ENCODE assay signal across 1 cellular context in the genomic region with DNA sequence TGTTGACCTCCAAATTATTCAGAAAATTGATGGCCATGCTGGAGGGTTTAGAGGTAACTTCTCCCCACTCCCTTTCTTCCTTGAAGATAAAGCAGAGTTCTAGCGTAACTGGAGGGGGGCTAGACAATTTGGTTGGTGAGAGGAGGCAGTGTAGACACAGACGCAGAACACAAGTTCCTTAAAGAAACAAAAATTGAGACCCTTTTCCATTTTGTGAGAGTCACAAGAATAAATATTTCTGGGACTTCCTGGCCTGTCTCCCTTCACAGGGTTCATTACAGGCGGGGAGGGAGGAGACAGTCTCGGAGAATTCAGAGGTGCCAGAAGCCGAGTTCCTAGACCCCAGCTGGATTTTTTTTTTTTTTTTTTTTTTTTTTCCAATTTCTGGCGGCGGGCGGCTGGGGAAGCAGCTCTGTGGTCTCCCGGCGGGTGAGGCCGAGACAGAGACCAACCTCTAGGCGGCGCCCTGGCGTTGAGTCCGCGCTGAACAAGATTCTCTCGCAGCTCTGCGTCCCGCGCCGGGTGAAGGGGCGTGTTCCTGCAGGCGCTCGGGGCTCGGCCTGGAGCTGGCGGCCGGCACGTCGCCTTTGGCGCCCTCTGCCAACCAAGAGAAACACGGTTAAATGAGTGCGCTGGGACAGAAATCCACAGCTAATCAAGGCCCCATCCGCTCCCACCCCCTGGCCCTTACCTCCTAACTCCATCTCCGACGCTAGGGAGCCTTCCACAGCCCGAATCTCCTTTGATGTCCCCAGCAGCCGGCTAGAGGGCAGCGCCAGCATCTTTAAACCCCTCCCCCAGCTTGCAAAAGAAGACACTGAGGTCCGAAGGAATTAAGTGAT.
TF ChIP-seq lines count a peak whose summit lies in the region.

No MANE protein-coding gene starts in this region.

TF ChIP-seq in HepG2, 621 proteins besides CTCF, POLR2A, EP300 and RAD21 (continued from another document):
- TF ChIP-seq, protein P1, sequence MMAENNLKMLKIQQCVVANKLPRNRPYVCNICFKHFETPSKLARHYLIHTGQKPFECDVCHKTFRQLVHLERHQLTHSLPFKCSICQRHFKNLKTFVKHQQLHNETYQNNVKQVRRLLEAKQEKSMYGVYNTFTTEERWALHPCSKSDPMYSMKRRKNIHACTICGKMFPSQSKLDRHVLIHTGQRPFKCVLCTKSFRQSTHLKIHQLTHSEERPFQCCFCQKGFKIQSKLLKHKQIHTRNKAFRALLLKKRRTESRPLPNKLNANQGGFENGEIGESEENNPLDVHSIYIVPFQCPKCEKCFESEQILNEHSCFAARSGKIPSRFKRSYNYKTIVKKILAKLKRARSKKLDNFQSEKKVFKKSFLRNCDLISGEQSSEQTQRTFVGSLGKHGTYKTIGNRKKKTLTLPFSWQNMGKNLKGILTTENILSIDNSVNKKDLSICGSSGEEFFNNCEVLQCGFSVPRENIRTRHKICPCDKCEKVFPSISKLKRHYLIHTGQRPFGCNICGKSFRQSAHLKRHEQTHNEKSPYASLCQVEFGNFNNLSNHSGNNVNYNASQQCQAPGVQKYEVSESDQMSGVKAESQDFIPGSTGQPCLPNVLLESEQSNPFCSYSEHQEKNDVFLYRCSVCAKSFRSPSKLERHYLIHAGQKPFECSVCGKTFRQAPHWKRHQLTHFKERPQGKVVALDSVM (CRISPR knock-in tag; IDR thresholded peaks at IDR 0.05), result 0 out of 2 replicates have a peak, but pooled peaks have one; percentile 49
- peak; percentile 51 for TF ChIP-seq YY1 (IDR thresholded peaks at IDR 0.05; ENCODE audit: insufficient read depth, insufficient replicate concordance, low read depth, low read length)
